17 cellular contexts compared by ENCODE assay signal in the genomic region with DNA sequence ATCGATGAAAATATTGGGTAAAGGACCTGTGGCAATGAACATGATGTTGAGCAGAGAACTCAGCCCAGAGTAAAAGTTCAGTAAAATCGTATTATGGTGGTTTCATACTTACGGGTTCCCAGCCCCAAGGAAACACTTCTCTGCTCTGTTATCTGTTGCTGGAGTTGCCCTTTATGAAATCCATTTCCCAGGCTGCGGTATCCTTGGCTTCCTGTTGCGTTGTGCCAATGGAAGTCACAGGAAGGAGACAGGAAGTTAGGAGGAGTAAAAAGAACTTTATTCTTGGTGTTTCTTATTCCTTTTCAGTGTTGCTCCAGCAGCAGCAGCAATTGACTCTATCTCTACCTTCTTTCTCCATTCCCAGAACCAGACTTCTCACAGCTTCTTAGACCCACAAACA.
DNase-seq lines count a peak whose midpoint lies in the region; ATAC-seq and TF ChIP-seq lines count a peak whose summit lies in the region.
"Had no signal": no experiment of that assay in that cellular context is flagged by ENCODE, and none has a peak within 500 bp of the region (broad histone marks: within the 10 kb centered on the region; RNA-seq: fewer than 3 reads in every experiment).

No MANE protein-coding gene starts in this region.

- H3K36me3 ChIP-seq in CD4-positive, CD25-positive, alpha-beta regulatory T cell (ENCODE audit: control insufficient read depth, insufficient read depth, low read length): no peaks in the 10 kb centered on the region
- no peaks in the 10 kb centered on the region for H3K36me3 ChIP-seq in CD4-positive, alpha-beta memory T cell (ENCODE audit: insufficient read depth, low read length)
- H3K36me3 ChIP-seq in mesendoderm (ENCODE audit: control insufficient read depth, insufficient read depth, low read length): no peaks in the 10 kb centered on the region
- no peaks in the 10 kb centered on the region for H3K36me3 ChIP-seq in brain microvascular endothelial cell (replicated peaks)

- peaks cover 3% of the 10 kb centered on the region for H3K27me3 ChIP-seq in CD4-positive, CD25-positive, alpha-beta regulatory T cell (ENCODE audit: control insufficient read depth, insufficient read depth, low read length)
- H3K27me3 ChIP-seq in CD4-positive, alpha-beta memory T cell (ENCODE audit: insufficient read depth, low read length): no peaks in the 10 kb centered on the region
- H3K27me3 ChIP-seq in mesendoderm (ENCODE audit: insufficient read depth, low read length, poor library complexity) (no peaks in the 10 kb centered on the region), brain microvascular endothelial cell (replicated peaks) (no peaks in the 10 kb centered on the region)

- CTCF ChIA-PET in CD4-positive, alpha-beta memory T cell (lab: Charles Lee; ENCODE audit: partially characterized antibody): no interaction called here

- H3K9me3 Mint-ChIP-seq in CD4-positive, CD25-positive, alpha-beta regulatory T cell: peaks cover 0 to 1% (median 0%) of the 10 kb centered on the region in 7 donors
- H3K9me3 Mint-ChIP-seq in CD4-positive, alpha-beta memory T cell: no peaks in the 10 kb centered on the region

- no peak for TF ChIP-seq CTCF in brain microvascular endothelial cell (IDR thresholded peaks at IDR 0.05; ENCODE audit: low read depth, low read length, missing control alignments)

- no peak overlapping the region for H3K27ac ChIP-seq in CD4-positive, CD25-positive, alpha-beta regulatory T cell (ENCODE audit: insufficient read depth, low read length, poor library complexity, severe bottlenecking)
- no peak overlapping the region for H3K27ac ChIP-seq in CD4-positive, alpha-beta memory T cell (ENCODE audit: low read depth, low read length)
- no peak overlapping the region for H3K27ac ChIP-seq in mesendoderm (ENCODE audit: low read depth, low read length)
- no peak overlapping the region for H3K27ac ChIP-seq in brain microvascular endothelial cell
- H3K27ac ChIP-seq: C4-2B, GM23248 had no signal

- no peaks in the 10 kb centered on the region for H3K79me1 ChIP-seq in mesendoderm (ENCODE audit: low read length)

- H3K4ac ChIP-seq in mesendoderm (ENCODE audit: low read depth, low read length): no peak overlapping the region

- no peak overlapping the region for H3K4me2 ChIP-seq in mesendoderm (ENCODE audit: low read length)

- intact Hi-C loops in CD4-positive, alpha-beta memory T cell (cut with micrococcal nuclease): no loop called here

- H3K79me2 ChIP-seq in mesendoderm (ENCODE audit: control insufficient read depth, insufficient read depth, low read length): no peaks in the 10 kb centered on the region

- H2AK5ac ChIP-seq in mesendoderm (ENCODE audit: low read length): no peak overlapping the region

- WGBS in mesendoderm (ENCODE audit: extremely low coverage, insufficient coverage, low lambda C conversion rate): no CpG with 5 or more reads among the region's 5 CpGs

- H3K4me3 Mint-ChIP-seq in CD4-positive, CD25-positive, alpha-beta regulatory T cell: peak overlapping the region in 3 of 4 donors; percentile 9 to 82 (median 34)
- H3K4me3 Mint-ChIP-seq in CD4-positive, alpha-beta memory T cell: no peak overlapping the region
- H3K4me3 Mint-ChIP-seq: CD8-positive, alpha-beta memory T cell had no signal

- POLR2A ChIA-PET in CD4-positive, alpha-beta memory T cell (lab: Charles Lee; ENCODE audit: partially characterized antibody): no interaction called here

- H3K4me1 Mint-ChIP-seq in CD4-positive, CD25-positive, alpha-beta regulatory T cell: peaks cover 4 to 22% (median 16%) of the 10 kb centered on the region in 4 donors
- H3K4me1 Mint-ChIP-seq in CD4-positive, alpha-beta memory T cell: peaks cover 12 to 16% (median 13%) of the 10 kb centered on the region in 4 donors

- in situ Hi-C loops in brain microvascular endothelial cell (cut with HindIII; ENCODE audit: low pct_ligation_motif_present, low sequenced_read_pairs): no loop called here

- peak overlapping the region in 1 of 3 donors; percentile 68 for H3K27ac Mint-ChIP-seq in CD4-positive, CD25-positive, alpha-beta regulatory T cell
- H3K27ac Mint-ChIP-seq in CD4-positive, alpha-beta memory T cell: peak overlapping the region in 4 of 7 donors; percentile 0 to 65 (median 26)

- no peak for ATAC-seq in CD4-positive, CD25-positive, alpha-beta regulatory T cell (ENCODE audit: low read depth in 2 of 2)
- ATAC-seq: K562 had no signal

- H3K4me3 ChIP-seq in CD4-positive, CD25-positive, alpha-beta regulatory T cell (ENCODE audit: low read depth, low read length): peak overlapping the region; percentile 2
- H3K4me3 ChIP-seq in CD4-positive, alpha-beta memory T cell (ENCODE audit: low read length in 2 of 2): no peak overlapping the region
- H3K4me3 ChIP-seq in Jurkat, Clone E6-1 (ENCODE audit: low read length): no peak overlapping the region
- no peak overlapping the region for H3K4me3 ChIP-seq in mesendoderm (ENCODE audit: low read length)
- no peak overlapping the region for H3K4me3 ChIP-seq in brain microvascular endothelial cell (ENCODE audit: low read depth, low read length)
- H3K4me3 ChIP-seq: GM23248, K562 had no signal

- no peaks in the 10 kb centered on the region for H3K9me3 ChIP-seq in CD4-positive, CD25-positive, alpha-beta regulatory T cell (ENCODE audit: control insufficient read depth in 2 of 2, low read length in 2 of 2)
- no peaks in the 10 kb centered on the region for H3K9me3 ChIP-seq in CD4-positive, alpha-beta memory T cell (ENCODE audit: control insufficient read depth in 1 of 2, low read length in 2 of 2)

- no peak overlapping the region for H4K5ac ChIP-seq in mesendoderm (ENCODE audit: low read length)

- H3K9ac ChIP-seq in mesendoderm (ENCODE audit: low read length): no peak overlapping the region
- H3K9ac ChIP-seq: GM23248 had no signal

- H3K23ac ChIP-seq in mesendoderm (ENCODE audit: low read length): no peak overlapping the region

- H3K56ac ChIP-seq in mesendoderm (ENCODE audit: low read length): no peak overlapping the region

- H2BK15ac ChIP-seq in mesendoderm (replicated peaks; ENCODE audit: low read depth): no peak overlapping the region

- DNase-seq in CD4-positive, CD25-positive, alpha-beta regulatory T cell: no peak
- no peak for DNase-seq in CD4-positive, alpha-beta memory T cell
- DNase-seq in Jurkat, Clone E6-1 (ENCODE audit: low read depth, low spot score): peak; percentile 47
- DNase-seq in mesendoderm (peak; percentile 4), pons (ENCODE audit: low spot score) (no peak), brain microvascular endothelial cell (no peak), MV-4-11 (lab: John Stamatoyannopoulos, UW) (no peak)
- no peak for DNase-seq in activated naive CD4-positive, alpha-beta T cell treated with anti-CD3 and anti-CD28 coated beads, Interleukin-2, amount 50 U/mL, for 16 hours
- DNase-seq: AML-193; CD8-positive, alpha-beta memory T cell; COR-L47; DMS 273 treated with DMSO at 0.1 percent for 48 hours; GDM1; GM23248; HCEC 1CT had no signal

- no peaks in the 10 kb centered on the region for H3K36me3 Mint-ChIP-seq in CD4-positive, CD25-positive, alpha-beta regulatory T cell
- H3K36me3 Mint-ChIP-seq in CD4-positive, alpha-beta memory T cell: no peaks in the 10 kb centered on the region
- H3K36me3 Mint-ChIP-seq: CD8-positive, alpha-beta memory T cell had no signal

- H2BK5ac ChIP-seq in mesendoderm (ENCODE audit: low read length): no peak overlapping the region

- H3K18ac ChIP-seq in mesendoderm (ENCODE audit: low read length): no peak overlapping the region

- no peak overlapping the region for H4K8ac ChIP-seq in mesendoderm (ENCODE audit: low read depth, low read length)

- peaks cover 15% of the 10 kb centered on the region for H3K27me3 Mint-ChIP-seq in CD4-positive, CD25-positive, alpha-beta regulatory T cell
- no peaks in the 10 kb centered on the region for H3K27me3 Mint-ChIP-seq in CD4-positive, alpha-beta memory T cell
- H3K27me3 Mint-ChIP-seq: CD8-positive, alpha-beta memory T cell had no signal

- peaks cover 4% of the 10 kb centered on the region for H3K4me1 ChIP-seq in CD4-positive, CD25-positive, alpha-beta regulatory T cell (ENCODE audit: control insufficient read depth, insufficient read depth, low read length, poor library complexity, severe bottlenecking)
- H3K4me1 ChIP-seq in CD4-positive, alpha-beta memory T cell (ENCODE audit: insufficient read depth, low read length): peaks cover 8% of the 10 kb centered on the region
- H3K4me1 ChIP-seq in mesendoderm (ENCODE audit: control insufficient read depth, low read depth, low read length): no peaks in the 10 kb centered on the region

- no peak overlapping the region for H2BK120ac ChIP-seq in mesendoderm (ENCODE audit: low read depth, low read length)

Comparison
In these comparisons a context has a peak if more than half of its experiments do, and no peak if none do; other contexts are left out.
1. DNase-seq: peak in Jurkat, Clone E6-1 (single experiment) and mesendoderm (single experiment); none in CD4-positive, CD25-positive, alpha-beta regulatory T cell (0 of 3), CD4-positive, alpha-beta memory T cell (0 of 5), pons (single experiment), brain microvascular endothelial cell (single experiment), activated naive CD4-positive, alpha-beta T cell treated with anti-CD3 and anti-CD28 coated beads, Interleukin-2, amount 50 U/mL, for 16 hours (single experiment) and MV-4-11 (single experiment).
2. H3K4me3 Mint-ChIP-seq: peak in CD4-positive, CD25-positive, alpha-beta regulatory T cell (3 of 4); none in CD4-positive, alpha-beta memory T cell (0 of 8).